ENCODE assay signal across 8 cellular contexts in the genomic region with DNA sequence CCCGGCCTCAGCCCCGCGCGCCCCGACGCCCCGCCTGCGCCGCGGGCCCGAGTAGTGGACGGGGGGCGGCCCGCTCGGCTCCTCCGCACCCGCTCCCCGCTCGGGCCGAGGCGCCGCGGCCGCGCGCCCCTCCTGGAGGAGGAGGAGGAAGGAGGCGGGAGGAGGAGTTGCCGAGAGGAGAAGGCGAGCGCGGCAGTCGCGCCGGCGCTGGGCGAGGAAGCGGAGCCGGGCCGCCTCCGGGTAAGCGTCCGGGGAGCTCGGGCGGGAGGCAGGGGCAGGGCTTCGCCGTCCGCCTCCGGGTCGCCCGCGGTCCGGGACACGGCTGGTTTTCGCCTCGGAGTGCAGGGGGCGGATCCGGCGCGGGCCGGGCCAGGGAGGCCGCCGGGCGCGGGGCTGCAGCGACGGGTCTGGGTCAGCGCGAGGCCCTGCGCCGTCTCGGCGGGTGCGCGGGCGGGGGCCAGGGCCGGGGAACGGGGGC. TPM values are rescaled to one million over a fixed set of nuclear protein-coding genes. Genes with fewer than 3 reads are reported as not detected.
DNase-seq lines count a peak whose midpoint lies in the region; ATAC-seq and TF ChIP-seq lines count a peak whose summit lies in the region.

A gene with protein sequence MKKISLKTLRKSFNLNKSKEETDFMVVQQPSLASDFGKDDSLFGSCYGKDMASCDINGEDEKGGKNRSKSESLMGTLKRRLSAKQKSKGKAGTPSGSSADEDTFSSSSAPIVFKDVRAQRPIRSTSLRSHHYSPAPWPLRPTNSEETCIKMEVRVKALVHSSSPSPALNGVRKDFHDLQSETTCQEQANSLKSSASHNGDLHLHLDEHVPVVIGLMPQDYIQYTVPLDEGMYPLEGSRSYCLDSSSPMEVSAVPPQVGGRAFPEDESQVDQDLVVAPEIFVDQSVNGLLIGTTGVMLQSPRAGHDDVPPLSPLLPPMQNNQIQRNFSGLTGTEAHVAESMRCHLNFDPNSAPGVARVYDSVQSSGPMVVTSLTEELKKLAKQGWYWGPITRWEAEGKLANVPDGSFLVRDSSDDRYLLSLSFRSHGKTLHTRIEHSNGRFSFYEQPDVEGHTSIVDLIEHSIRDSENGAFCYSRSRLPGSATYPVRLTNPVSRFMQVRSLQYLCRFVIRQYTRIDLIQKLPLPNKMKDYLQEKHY (plus strand): TSS at position 195 of the 478 bp plus-strand sequence. CDS start 35,624 bp downstream, outside the sequence.

- peaks cover 44% of the 10 kb centered on the region for H3K79me2 ChIP-seq in SK-N-SH (ENCODE audit: insufficient read depth)

- TF ChIP-seq EP300 in SK-N-SH (IDR thresholded peaks at IDR 0.05; ENCODE audit: borderline replicate concordance in 1 of 2, low read depth in 1 of 2, low read length in 1 of 2), result no peak; a peak in 1 of 4 replicates

- H3K27ac Mint-ChIP-seq in chondrocyte (ENCODE audit: unreplicated experiment), result peak within 1 kb of the TSS; percentile 91

- H3F3A ChIP-seq in SK-N-SH (replicated peaks; ENCODE audit: insufficient read depth), result peaks cover 10% of the 10 kb centered on the region

- TF ChIP-seq RAD21 in SK-N-SH (IDR thresholded peaks at IDR 0.05; ENCODE audit: low read length), result no peak

- no peaks in the 10 kb centered on the region for H3K27me3 Mint-ChIP-seq in chondrocyte (ENCODE audit: low read depth)

- no peaks in the 10 kb centered on the region for H3K36me3 Mint-ChIP-seq in chondrocyte (ENCODE audit: low read depth)

- peaks cover 41% of the 10 kb centered on the region for H3K4me1 Mint-ChIP-seq in chondrocyte (ENCODE audit: low read depth)

- ATAC-seq in GM21381 (IDR thresholded peaks at IDR 0.05; ENCODE audit: unreplicated experiment), result peak; percentile 76

- peak within 1 kb of the TSS; percentile 96 for H3K4me2 ChIP-seq in SK-N-SH

- peaks cover 34% of the 10 kb centered on the region for H4K20me1 ChIP-seq in SK-N-SH (ENCODE audit: insufficient read depth)

- peaks cover 0 to 5% of the 10 kb centered on the region in 2 experiments for H3K36me3 ChIP-seq in SK-N-SH (replicated peaks in 1 of 2; ENCODE audit: control insufficient read depth in 1 of 2, insufficient read depth in 2 of 2, low read length in 1 of 2)
- H3K36me3 ChIP-seq in kidney epithelial cell (ENCODE audit: control insufficient read depth, insufficient read depth, low read length), result no peaks in the 10 kb centered on the region

- H3K9me3 Mint-ChIP-seq in chondrocyte (ENCODE audit: low read depth), result no peaks in the 10 kb centered on the region

- peak within 1 kb of the TSS; percentile 85 for H2AFZ ChIP-seq in SK-N-SH (ENCODE audit: low read depth)

- CTCF ChIA-PET in SK-N-SH (lab: Yijun Ruan, JAX), result no interaction called here

- peak within 1 kb of the TSS; percentile 92 for H3K9ac ChIP-seq in SK-N-SH

- H3K27me3 ChIP-seq in SK-N-SH (ENCODE audit: insufficient read depth), result no peaks in the 10 kb centered on the region
- no peaks in the 10 kb centered on the region for H3K27me3 ChIP-seq in kidney epithelial cell (ENCODE audit: control insufficient read depth, insufficient read depth, low read length)

- peaks cover 5 to 29% of the 10 kb centered on the region in 2 experiments; a peak in 3 of 4 replicates for H3K4me1 ChIP-seq in SK-N-SH (ENCODE audit: control insufficient read depth in 1 of 2, insufficient read depth in 2 of 2, low read depth in 1 of 2, low read length in 1 of 2)

- H3K4me3 ChIP-seq in SK-N-SH (ENCODE audit: low read depth in 2 of 2, low read length in 1 of 2), result peak within 1 kb of the TSS; percentile 80 to 82
- H3K4me3 ChIP-seq in kidney epithelial cell (ENCODE audit: low read depth, low read length), result peak within 1 kb of the TSS; percentile 59

- H3K4me3 Mint-ChIP-seq in chondrocyte (ENCODE audit: unreplicated experiment), result peak within 1 kb of the TSS; percentile 91

- 0% methylated on average over 11 of the region's 77 CpGs for WGBS in SK-N-SH (ENCODE audit: low lambda C conversion rate)

- no peak for TF ChIP-seq CTCF in SK-N-SH (IDR thresholded peaks at IDR 0.05)
- TF ChIP-seq CTCF in chondrocyte (IDR thresholded peaks at IDR 0.05), result no peak
- TF ChIP-seq CTCF in kidney epithelial cell (IDR thresholded peaks at IDR 0.05; ENCODE audit: insufficient read depth, low read length, poor library complexity, severe bottlenecking), result no peak

- H3K27ac ChIP-seq in SK-N-SH (ENCODE audit: low read depth in 2 of 2, low read length in 1 of 2), result peak within 1 kb of the TSS; percentile 70 to 78

- H3K9me3 ChIP-seq in SK-N-SH, result no peaks in the 10 kb centered on the region

- POLR2A ChIA-PET in SK-N-SH (lab: Yijun Ruan, JAX), result no interaction called here

- H3K9me2 ChIP-seq in SK-N-SH, result no peaks in the 10 kb centered on the region

- DNase-seq in NCI-H2029 (lab: John Stamatoyannopoulos, UW), result peak; percentile 11
- DNase-seq in NCI-H2029 treated with DMSO at 0.1 percent for 48 hours (lab: John Stamatoyannopoulos, UW), result no peak
- DNase-seq in HK-2 (ENCODE audit: unreplicated experiment), result peak; percentile 63
- peak; percentile 89 for DNase-seq in SK-N-SH
- no peak for DNase-seq in chondrocyte (ENCODE audit: low spot score)
- no peak for DNase-seq in kidney epithelial cell (ENCODE audit: low read depth)
- peak; percentile 64 for DNase-seq in stimulated activated CD4-positive, alpha-beta T cell treated with anti-CD3 and anti-CD28 coated beads, Interleukin-15, amount 100 ng/mL, for 24 hours

TF ChIP-seq in SK-N-SH, 30 proteins besides CTCF, POLR2A, EP300 and RAD21:
- no peak for TF ChIP-seq NFIC (IDR thresholded peaks at IDR 0.05; ENCODE audit: borderline replicate concordance)
- TF ChIP-seq NRF1 (IDR thresholded peaks at IDR 0.05; ENCODE audit: low read depth, low read length), result no peak
- peak; percentile 42; the same call in 1 of the 2 replicates for TF ChIP-seq POLR2AphosphoS5 (IDR thresholded peaks at IDR 0.05; ENCODE audit: low read depth, low read length)
- no peak for TF ChIP-seq GATA2 (CRISPR knock-in tag; IDR thresholded peaks at IDR 0.05)
- TF ChIP-seq TCF12 (IDR thresholded peaks at IDR 0.05), result no peak
- peak; percentile 80 for TF ChIP-seq TAF1 (IDR thresholded peaks at IDR 0.05; ENCODE audit: borderline replicate concordance, low read depth, low read length)
- TF ChIP-seq, protein P1, sequence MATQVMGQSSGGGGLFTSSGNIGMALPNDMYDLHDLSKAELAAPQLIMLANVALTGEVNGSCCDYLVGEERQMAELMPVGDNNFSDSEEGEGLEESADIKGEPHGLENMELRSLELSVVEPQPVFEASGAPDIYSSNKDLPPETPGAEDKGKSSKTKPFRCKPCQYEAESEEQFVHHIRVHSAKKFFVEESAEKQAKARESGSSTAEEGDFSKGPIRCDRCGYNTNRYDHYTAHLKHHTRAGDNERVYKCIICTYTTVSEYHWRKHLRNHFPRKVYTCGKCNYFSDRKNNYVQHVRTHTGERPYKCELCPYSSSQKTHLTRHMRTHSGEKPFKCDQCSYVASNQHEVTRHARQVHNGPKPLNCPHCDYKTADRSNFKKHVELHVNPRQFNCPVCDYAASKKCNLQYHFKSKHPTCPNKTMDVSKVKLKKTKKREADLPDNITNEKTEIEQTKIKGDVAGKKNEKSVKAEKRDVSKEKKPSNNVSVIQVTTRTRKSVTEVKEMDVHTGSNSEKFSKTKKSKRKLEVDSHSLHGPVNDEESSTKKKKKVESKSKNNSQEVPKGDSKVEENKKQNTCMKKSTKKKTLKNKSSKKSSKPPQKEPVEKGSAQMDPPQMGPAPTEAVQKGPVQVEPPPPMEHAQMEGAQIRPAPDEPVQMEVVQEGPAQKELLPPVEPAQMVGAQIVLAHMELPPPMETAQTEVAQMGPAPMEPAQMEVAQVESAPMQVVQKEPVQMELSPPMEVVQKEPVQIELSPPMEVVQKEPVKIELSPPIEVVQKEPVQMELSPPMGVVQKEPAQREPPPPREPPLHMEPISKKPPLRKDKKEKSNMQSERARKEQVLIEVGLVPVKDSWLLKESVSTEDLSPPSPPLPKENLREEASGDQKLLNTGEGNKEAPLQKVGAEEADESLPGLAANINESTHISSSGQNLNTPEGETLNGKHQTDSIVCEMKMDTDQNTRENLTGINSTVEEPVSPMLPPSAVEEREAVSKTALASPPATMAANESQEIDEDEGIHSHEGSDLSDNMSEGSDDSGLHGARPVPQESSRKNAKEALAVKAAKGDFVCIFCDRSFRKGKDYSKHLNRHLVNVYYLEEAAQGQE (IDR thresholded peaks at IDR 0.05; ENCODE audit: low read depth, low read length), result 0 out of 2 replicates have a peak, but pooled peaks have one; percentile 32
- TF ChIP-seq JUND (IDR thresholded peaks at IDR 0.05), result no peak

RNA-seq across cellular contexts. Expression of the gene that starts here (rescaled TPM):
- 12.1 and 15.7 TPM in 2 replicates for polyA plus RNA-seq in SK-N-SH (2012; rRNA removed)
- polyA plus RNA-seq in SK-N-SH (2012; cell fraction: cytosol; rRNA removed), result 12.9 and 15.1 TPM in 2 replicates
- 10.4 and 11.4 TPM in 2 replicates for polyA plus RNA-seq in SK-N-SH (2012; cell fraction: nucleus; rRNA removed)
- total RNA-seq in chondrocyte (16.4 to 18.5 TPM (median 17.3 TPM) in 3 replicates), kidney epithelial cell (24.5 and 26.0 TPM in 2 replicates)

Comparison
In these comparisons a context has a peak if more than half of its experiments do, and no peak if none do; other contexts are left out.
1. DNase-seq: peak in NCI-H2029 (single experiment), HK-2 (single experiment), SK-N-SH (single experiment) and stimulated activated CD4-positive, alpha-beta T cell treated with anti-CD3 and anti-CD28 coated beads, Interleukin-15, amount 100 ng/mL, for 24 hours (single experiment); none in NCI-H2029 treated with DMSO at 0.1 percent for 48 hours (single experiment), chondrocyte (single experiment) and kidney epithelial cell (single experiment).